ENCODE assay signal across 17 cellular contexts in the genomic region with DNA sequence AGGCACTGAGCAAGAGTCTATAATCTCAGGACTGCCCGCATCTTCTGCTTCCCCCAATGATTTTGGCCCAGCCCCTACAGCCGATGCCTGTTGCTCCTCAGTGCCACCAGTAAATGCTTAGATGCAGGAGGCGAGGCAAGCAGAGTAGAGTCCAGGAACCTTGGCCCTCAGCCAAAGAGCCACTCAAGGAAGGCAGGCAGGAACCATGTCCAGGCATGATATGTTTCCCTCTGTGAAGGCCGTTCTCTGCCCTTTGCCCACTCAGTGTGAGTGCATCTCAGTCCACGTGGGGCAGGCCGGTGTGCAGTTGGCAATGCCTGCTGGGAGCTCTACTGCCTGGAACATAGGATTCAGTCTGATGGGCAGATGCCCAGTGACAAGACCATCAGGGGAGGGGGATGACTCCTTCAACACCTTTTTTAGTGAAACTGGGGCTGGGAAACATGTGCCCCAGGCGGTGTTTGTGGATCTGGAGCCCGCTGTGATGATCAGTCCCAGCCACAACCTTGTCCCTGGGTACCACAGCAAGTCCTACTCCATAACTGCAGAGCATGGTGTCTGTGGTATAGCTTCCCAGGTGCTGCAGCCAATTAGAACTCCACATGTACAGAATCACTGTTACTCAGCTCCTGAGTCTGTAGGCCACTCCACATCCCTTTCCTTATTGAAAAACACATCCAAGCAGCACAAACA. TPM values are rescaled to one million over a fixed set of nuclear protein-coding genes. Genes with fewer than 3 reads are reported as not detected.
DNase-seq lines count a peak whose midpoint lies in the region; ATAC-seq and TF ChIP-seq lines count a peak whose summit lies in the region.
"Had no signal": no experiment of that assay in that cellular context is flagged by ENCODE, and none has a peak within 500 bp of the region (broad histone marks: within the 10 kb centered on the region; RNA-seq: fewer than 3 reads in every experiment).

No MANE protein-coding gene starts in this region.

- no peak overlapping the region for H2BK15ac ChIP-seq in H9 (ENCODE audit: low read depth, low read length)

- no peak overlapping the region for H4K5ac ChIP-seq in H9 (ENCODE audit: insufficient read length, low read depth, low read length)

- H3K36me3 Mint-ChIP-seq in stimulated activated effector memory CD8-positive, alpha-beta T cell treated with anti-CD3 and anti-CD28 coated beads, Interleukin-12 subunit alpha, Interleukin-12 subunit beta, amount 100 ng/mL, for 72 hours, result no peaks in the 10 kb centered on the region
- H3K36me3 Mint-ChIP-seq in H9 (ENCODE audit: insufficient read depth in 1 of 3, low read depth in 3 of 3), result no peaks in the 10 kb centered on the region
- H3K36me3 Mint-ChIP-seq: activated naive CD4-positive, alpha-beta T cell treated with anti-CD3 and anti-CD28 coated beads, Interleukin-2, amount 10 ng/mL, durations not matched to agents 7 days and 5 days; natural killer cell treated with Interleukin-12 subunit alpha and Interleukin-12 subunit beta and Interleukin-15 and Interleukin-18, amount 100 ng/mL, for 72 hours had no signal

- no CpG with 5 or more reads among the region's 8 CpGs for WGBS in H9 (ENCODE audit: extremely low coverage, insufficient read length, low lambda C conversion rate)

- H2BK120ac ChIP-seq in H9 (ENCODE audit: low read depth, low read length, poor library complexity, severe bottlenecking), result no peak overlapping the region

- no peak overlapping the region for H3K23ac ChIP-seq in H9 (ENCODE audit: insufficient read length, low read depth, low read length)

- no peak overlapping the region for H3K14ac ChIP-seq in H9 (ENCODE audit: insufficient read depth, low read length)

- no peaks in the 10 kb centered on the region for H3K9me3 Mint-ChIP-seq in stimulated activated effector memory CD8-positive, alpha-beta T cell treated with anti-CD3 and anti-CD28 coated beads, Interleukin-12 subunit alpha, Interleukin-12 subunit beta, amount 100 ng/mL, for 72 hours
- no peaks in the 10 kb centered on the region for H3K9me3 Mint-ChIP-seq in H9
- H3K9me3 Mint-ChIP-seq: activated CD4-positive, alpha-beta memory T cell treated with anti-CD3 and anti-CD28 coated beads, Interleukin-2, amount 10 ng/mL, durations not matched to agents 7 days and 5 days; activated naive CD4-positive, alpha-beta T cell treated with anti-CD3 and anti-CD28 coated beads, Interleukin-2, amount 10 ng/mL, durations not matched to agents 7 days and 5 days; natural killer cell treated with Interleukin-12 subunit alpha and Interleukin-12 subunit beta and Interleukin-15 and Interleukin-18, amount 100 ng/mL, for 72 hours; T-helper 1 cell treated with Interleukin-12 subunit alpha and Interleukin-12 subunit beta and Interleukin-4 antibody, amounts not matched to agents 30 μg/mL and 1 μg/mL, for 36 hours had no signal

- H3K56ac ChIP-seq in H9 (ENCODE audit: insufficient read length, low read depth, low read length), result no peak overlapping the region

- H3K4ac ChIP-seq in H9 (ENCODE audit: low read depth, low read length), result no peak overlapping the region

- no peak overlapping the region for H3K9ac ChIP-seq in H9 (ENCODE audit: extremely low read depth, insufficient read length, low read length)

- TF ChIP-seq CTCF in H9 (conservative IDR thresholded peaks at IDR 0.05), result no peak

- H4K8ac ChIP-seq in H9 (replicated peaks; ENCODE audit: insufficient read length, low read depth, low read length), result no peak overlapping the region

- H4K91ac ChIP-seq in H9 (ENCODE audit: insufficient read length, low read depth, low read length), result no peak overlapping the region

- DNase-seq in NCI-H1417 (lab: John Stamatoyannopoulos, UW) (peak; percentile 28 to 79 (median 64)), NCI-H1417 treated with DMSO at 0.1 percent for 48 hours (lab: John Stamatoyannopoulos, UW) (no peak), RPMI8226 (peak; percentile 17), left ventricle myocardium superior (peak; percentile 49), H9 (no peak), foreskin melanocyte (no peak), HuH-7.5 (ENCODE audit: low spot score) (no peak)
- no peak for DNase-seq in stimulated activated effector memory CD8-positive, alpha-beta T cell treated with anti-CD3 and anti-CD28 coated beads, Interleukin-12 subunit alpha, Interleukin-12 subunit beta, amount 100 ng/mL, for 72 hours (ENCODE audit: low spot score in 2 of 2)
- DNase-seq: activated CD4-positive, alpha-beta memory T cell treated with anti-CD3 and anti-CD28 coated beads, Interleukin-2, amount 10 ng/mL, durations not matched to agents 7 days and 5 days; activated naive CD4-positive, alpha-beta T cell treated with anti-CD3 and anti-CD28 coated beads, Interleukin-2, amount 10 ng/mL, durations not matched to agents 7 days and 5 days; NCI-H1048 had no signal

- H3K18ac ChIP-seq in H9 (ENCODE audit: insufficient read length, low read depth, low read length), result no peak overlapping the region

- H3T11ph ChIP-seq in H9 (ENCODE audit: low read length), result no peak overlapping the region

- no peak overlapping the region for H3K4me2 ChIP-seq in H9 (ENCODE audit: insufficient read depth, insufficient read length, low read length)

- no peak overlapping the region for H2AK5ac ChIP-seq in H9 (ENCODE audit: insufficient read length, low read length)

- peaks cover 43% of the 10 kb centered on the region for H3K27me3 Mint-ChIP-seq in H9 (ENCODE audit: low read depth)
- H3K27me3 Mint-ChIP-seq: natural killer cell treated with Interleukin-12 subunit alpha and Interleukin-12 subunit beta and Interleukin-15 and Interleukin-18, amount 100 ng/mL, for 72 hours had no signal

- no peaks in the 10 kb centered on the region for H3K4me1 Mint-ChIP-seq in stimulated activated effector memory CD8-positive, alpha-beta T cell treated with anti-CD3 and anti-CD28 coated beads, Interleukin-12 subunit alpha, Interleukin-12 subunit beta, amount 100 ng/mL, for 72 hours
- H3K4me1 Mint-ChIP-seq in H9, result peaks cover 8 to 12% of the 10 kb centered on the region in 2 experiments
- H3K4me1 Mint-ChIP-seq: activated CD4-positive, alpha-beta memory T cell treated with anti-CD3 and anti-CD28 coated beads, Interleukin-2, amount 10 ng/mL, durations not matched to agents 7 days and 5 days; activated naive CD4-positive, alpha-beta T cell treated with anti-CD3 and anti-CD28 coated beads, Interleukin-2, amount 10 ng/mL, durations not matched to agents 7 days and 5 days had no signal

- H2BK5ac ChIP-seq in H9 (ENCODE audit: insufficient read length, low read length), result no peak overlapping the region

- H3K9me3 ChIP-seq in H9 (ENCODE audit: control insufficient read depth, low read depth, low read length), result no peaks in the 10 kb centered on the region

- H3K4me1 ChIP-seq in H9 (ENCODE audit: insufficient read depth, low read length), result peaks cover 3% of the 10 kb centered on the region; the same call in 1 of the 2 replicates

- ATAC-seq in left ventricle myocardium superior, result peak; percentile 72
- ATAC-seq in stimulated activated effector memory CD8-positive, alpha-beta T cell treated with anti-CD3 and anti-CD28 coated beads, Interleukin-12 subunit alpha, Interleukin-12 subunit beta, amount 100 ng/mL, for 72 hours, result no peak
- ATAC-seq: natural killer cell treated with Interleukin-12 subunit alpha and Interleukin-12 subunit beta and Interleukin-15 and Interleukin-18, amount 100 ng/mL, for 72 hours had no signal

- H3K4me3 Mint-ChIP-seq in stimulated activated effector memory CD8-positive, alpha-beta T cell treated with anti-CD3 and anti-CD28 coated beads, Interleukin-12 subunit alpha, Interleukin-12 subunit beta, amount 100 ng/mL, for 72 hours, result no peak overlapping the region
- no peak overlapping the region for H3K4me3 Mint-ChIP-seq in H9
- H3K4me3 Mint-ChIP-seq: activated CD4-positive, alpha-beta memory T cell treated with anti-CD3 and anti-CD28 coated beads, Interleukin-2, amount 10 ng/mL, durations not matched to agents 7 days and 5 days; activated naive CD4-positive, alpha-beta T cell treated with anti-CD3 and anti-CD28 coated beads, Interleukin-2, amount 10 ng/mL, durations not matched to agents 7 days and 5 days; natural killer cell treated with Interleukin-12 subunit alpha and Interleukin-12 subunit beta and Interleukin-15 and Interleukin-18, amount 100 ng/mL, for 72 hours; T-helper 1 cell treated with Interleukin-12 subunit alpha and Interleukin-12 subunit beta and Interleukin-4 antibody, amounts not matched to agents 30 μg/mL and 1 μg/mL, for 36 hours had no signal

- peak overlapping the region; percentile 70 for H3K27ac Mint-ChIP-seq in stimulated activated effector memory CD8-positive, alpha-beta T cell treated with anti-CD3 and anti-CD28 coated beads, Interleukin-12 subunit alpha, Interleukin-12 subunit beta, amount 100 ng/mL, for 72 hours
- peak overlapping the region in 1 of 3 experiments; percentile 20; a peak in 1 of 7 replicates for H3K27ac Mint-ChIP-seq in H9
- H3K27ac Mint-ChIP-seq: activated CD4-positive, alpha-beta memory T cell treated with anti-CD3 and anti-CD28 coated beads, Interleukin-2, amount 10 ng/mL, durations not matched to agents 7 days and 5 days; activated naive CD4-positive, alpha-beta T cell treated with anti-CD3 and anti-CD28 coated beads, Interleukin-2, amount 10 ng/mL, durations not matched to agents 7 days and 5 days; natural killer cell treated with Interleukin-12 subunit alpha and Interleukin-12 subunit beta and Interleukin-15 and Interleukin-18, amount 100 ng/mL, for 72 hours; T-helper 1 cell treated with Interleukin-12 subunit alpha and Interleukin-12 subunit beta and Interleukin-4 antibody, amounts not matched to agents 30 μg/mL and 1 μg/mL, for 36 hours had no signal

- H3K27me3 ChIP-seq in H9 (ENCODE audit: insufficient read depth, low read length), result no peaks in the 10 kb centered on the region

- no peaks in the 10 kb centered on the region for H3K23me2 ChIP-seq in H9 (ENCODE audit: insufficient read length, low read depth, low read length, poor library complexity, severe bottlenecking)

- no peaks in the 10 kb centered on the region for H3K79me1 ChIP-seq in H9 (ENCODE audit: insufficient read depth, low read depth, low read length, poor library complexity, severe bottlenecking)

- intact Hi-C loops in left ventricle myocardium superior (cut with micrococcal nuclease), result no loop called here

- no peak overlapping the region for H2AFZ ChIP-seq in H9 (ENCODE audit: low read length)

- no peak overlapping the region for H2BK12ac ChIP-seq in H9 (ENCODE audit: insufficient read length, low read depth, low read length)

- no peak overlapping the region for H3K27ac ChIP-seq in H9 (ENCODE audit: insufficient read length, low read depth, low read length)

- H4K20me1 ChIP-seq in H9 (ENCODE audit: control insufficient read depth, insufficient read depth, insufficient read length), result no peaks in the 10 kb centered on the region

- H3K79me2 ChIP-seq in H9 (ENCODE audit: insufficient read depth, low read length), result no peaks in the 10 kb centered on the region

- no peak overlapping the region for H2BK20ac ChIP-seq in H9 (ENCODE audit: low read depth, low read length, poor library complexity, severe bottlenecking)

RNA-seq across cellular contexts. Expression of a gene that starts 9.7 kb away (rescaled TPM):
- 74.9 TPM for total RNA-seq in left ventricle myocardium superior
- 32.0 and 34.1 TPM in 2 replicates for total RNA-seq in H9 (2021)

RNA-seq across cellular contexts. Expression of a gene that starts 15.8 kb away (rescaled TPM):
- total RNA-seq in left ventricle myocardium superior (116 TPM), H9 (2021) (25.5 and 27.2 TPM in 2 replicates)

RNA-seq across cellular contexts. Expression of a gene that starts 16.5 kb away (rescaled TPM):
- total RNA-seq in left ventricle myocardium superior, result not detected
- not detected in 2 replicates for total RNA-seq in H9 (2021)
- total RNA-seq: A172; activated CD4-positive, alpha-beta memory T cell treated with anti-CD3 and anti-CD28 coated beads, Interleukin-2, amount 10 ng/mL, durations not matched to agents 7 days and 5 days; cerebellum; fibroblast of lung; natural killer cell treated with Interleukin-12 subunit alpha and Interleukin-12 subunit beta and Interleukin-15 and Interleukin-18, amount 100 ng/mL, for 72 hours; temporal lobe had no signal

RNA-seq across cellular contexts. Expression of a gene that starts 24.2 kb away (rescaled TPM):
- 16.4 TPM for total RNA-seq in left ventricle myocardium superior
- total RNA-seq in H9 (2021), result 21.6 and 22.4 TPM in 2 replicates

RNA-seq across cellular contexts. Expression of a gene that starts 24.3 kb away (rescaled TPM):
- 2.5 TPM for total RNA-seq in left ventricle myocardium superior
- total RNA-seq in H9 (2021), result 5.8 and 6.5 TPM in 2 replicates

Comparison
In these comparisons a context has a peak if more than half of its experiments do, and no peak if none do; other contexts are left out.
1. DNase-seq: peak in NCI-H1417 (3 of 3), RPMI8226 (single experiment) and left ventricle myocardium superior (single experiment); none in NCI-H1417 treated with DMSO at 0.1 percent for 48 hours (single experiment), stimulated activated effector memory CD8-positive, alpha-beta T cell treated with anti-CD3 and anti-CD28 coated beads, Interleukin-12 subunit alpha, Interleukin-12 subunit beta, amount 100 ng/mL, for 72 hours (0 of 2), H9 (single experiment), foreskin melanocyte (single experiment) and HuH-7.5 (single experiment).